ENCODE assay signal across 19 cellular contexts in the genomic region with DNA sequence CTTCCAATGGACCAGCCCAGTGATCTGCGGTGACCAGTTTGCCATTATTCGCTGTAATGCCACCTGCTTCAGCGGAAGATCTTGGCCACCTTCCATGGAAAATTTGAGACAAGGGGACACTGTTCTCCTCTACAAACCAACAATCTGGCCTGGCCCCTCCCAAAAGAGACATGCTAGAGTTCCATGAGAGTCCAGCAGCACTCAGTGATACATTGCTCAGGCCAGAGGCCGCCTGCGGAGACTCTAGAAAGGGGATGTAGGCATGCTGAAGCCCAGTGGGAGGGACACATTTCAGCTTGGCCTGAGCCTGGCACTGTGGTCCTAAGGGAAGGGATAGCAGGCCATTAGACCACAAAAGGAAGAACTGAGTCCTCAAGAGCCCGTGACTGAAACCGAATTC. TPM values are rescaled to one million over a fixed set of nuclear protein-coding genes. Genes with fewer than 3 reads are reported as not detected.
DNase-seq lines count a peak whose midpoint lies in the region; ATAC-seq and TF ChIP-seq lines count a peak whose summit lies in the region.
"Had no signal": no experiment of that assay in that cellular context is flagged by ENCODE, and none has a peak within 500 bp of the region (broad histone marks: within the 10 kb centered on the region; RNA-seq: fewer than 3 reads in every experiment).

No MANE protein-coding gene starts in this region.

- H3K27me3 ChIP-seq in gastroesophageal sphincter (no peaks in the 10 kb centered on the region), vagina (no peaks in the 10 kb centered on the region)
- H3K27me3 ChIP-seq: MG63 had no signal

- no peak overlapping the region for H3K4me3 ChIP-seq in gastroesophageal sphincter
- no peak overlapping the region for H3K4me3 ChIP-seq in vagina
- H3K4me3 ChIP-seq: A549, MG63, PC-9 had no signal

- H3K27ac ChIP-seq in gastroesophageal sphincter (peak overlapping the region in 3 of 4 donors; percentile 65 to 80 (median 72)), vagina (peak overlapping the region; percentile 64)
- H3K27ac ChIP-seq: A549, HL-60, PC-9 had no signal

- TF ChIP-seq POLR2A in gastroesophageal sphincter (IDR thresholded peaks at IDR 0.05): no peak
- no peak for TF ChIP-seq POLR2A in vagina (IDR thresholded peaks at IDR 0.05)
- TF ChIP-seq POLR2A in GM18505 (IDR thresholded peaks at IDR 0.05; ENCODE audit: borderline replicate concordance, extremely low read depth, insufficient read depth, insufficient read length): no peak

- H3K9me3 ChIP-seq in gastroesophageal sphincter (no peaks in the 10 kb centered on the region), vagina (no peaks in the 10 kb centered on the region)
- H3K9me3 ChIP-seq: A549, MG63 had no signal

- TF ChIP-seq EP300 in gastroesophageal sphincter (IDR thresholded peaks at IDR 0.05): no peak

- no peak for TF ChIP-seq CTCF in gastroesophageal sphincter (IDR thresholded peaks at IDR 0.05)
- TF ChIP-seq CTCF in vagina (IDR thresholded peaks at IDR 0.05): no peak

- peaks cover 0 to 74% (median 0%) of the 10 kb centered on the region in 3 donors for H3K4me1 ChIP-seq in gastroesophageal sphincter
- peaks cover 88% of the 10 kb centered on the region for H3K4me1 ChIP-seq in vagina
- H3K4me1 ChIP-seq: A549 had no signal

- H3K36me3 ChIP-seq in gastroesophageal sphincter (peaks cover 0 to 80% of the 10 kb centered on the region in 2 donors), vagina (peaks cover 3 to 36% of the 10 kb centered on the region in 2 donors)

- DNase-seq in left ventricle myocardium superior: no peak
- DNase-seq in Right ventricle myocardium superior: no peak
- no peak for DNase-seq in sciatic nerve (ENCODE audit: low spot score)
- no peak for DNase-seq in vagina (ENCODE audit: extremely low spot score in 2 of 2)
- no peak for DNase-seq in NCI-H510A treated with DMSO at 0.1 percent for 48 hours (lab: John Stamatoyannopoulos, UW)
- no peak for DNase-seq in posterior vena cava (ENCODE audit: low spot score)
- DNase-seq: DMS79, H9, NCI-H1048, NCI-H1436, NCI-H1930, NCI-H345, NCI-H526, PC-9 had no signal

- WGBS in gastroesophageal sphincter (ENCODE audit: low coverage in 1 of 2), 2 donors: 95 to 100% methylated on average over 4 of the region's 7 CpGs

- intact Hi-C loops in left ventricle myocardium superior (cut with micrococcal nuclease) (no loop called here), Right ventricle myocardium superior (cut with DNase I) (no loop called here), sciatic nerve (cut with DNase I) (no loop called here), vagina (cut with DNase I) (no loop called here), posterior vena cava (cut with DNase I) (no loop called here)

- peak; percentile 10 for ATAC-seq in left ventricle myocardium superior
- ATAC-seq in Right ventricle myocardium superior (ENCODE audit: poor library complexity): no peak
- ATAC-seq in gastroesophageal sphincter: no peak
- peak; percentile 67 for ATAC-seq in sciatic nerve
- ATAC-seq in GM18505 (IDR thresholded peaks at IDR 0.05; ENCODE audit: unreplicated experiment): no peak
- ATAC-seq: A549 had no signal

RNA-seq across cellular contexts. Expression of a gene that starts 58.2 kb away (rescaled TPM):
- 59.5 TPM for total RNA-seq in left ventricle myocardium superior
- total RNA-seq in Right ventricle myocardium superior: 64.9 TPM
- 100 to 1,000 TPM; 110 to 421 (median 310) TPM for total RNA-seq in gastroesophageal sphincter
- total RNA-seq in sciatic nerve: 198 TPM
- total RNA-seq in vagina: 315 TPM
- 100 to 1,000 TPM; 485 to 835 TPM for total RNA-seq in posterior vena cava

Comparison
In these comparisons a context has a peak if more than half of its experiments do, and no peak if none do; other contexts are left out.
1. ATAC-seq: peak in left ventricle myocardium superior (single experiment) and sciatic nerve (single experiment); none in Right ventricle myocardium superior (single experiment), gastroesophageal sphincter (single experiment) and GM18505 (single experiment).